In the genomic region with DNA sequence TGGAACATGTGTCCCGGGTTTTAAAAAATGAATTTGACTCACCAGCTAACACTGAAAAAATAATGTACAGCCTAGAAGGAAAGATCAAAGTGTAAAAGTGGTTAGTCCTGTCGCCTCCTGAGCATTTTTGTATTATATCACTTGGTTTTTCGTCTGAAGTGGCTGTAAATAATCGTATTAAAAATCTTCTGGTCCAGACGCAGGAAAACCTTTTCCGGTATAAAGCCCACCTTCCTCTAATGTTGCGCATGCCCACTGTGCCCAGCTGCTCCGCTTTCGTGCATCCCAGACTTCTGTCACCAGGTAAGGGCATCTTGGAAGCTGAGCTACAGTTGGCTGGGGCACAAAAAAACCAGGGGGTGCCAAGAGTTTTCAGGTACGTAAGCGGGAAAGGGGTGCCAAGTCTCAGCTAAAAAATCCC, we compare ENCODE assay signal across 8 cellular contexts. TPM values are rescaled to one million over a fixed set of nuclear protein-coding genes. Genes with fewer than 3 reads are reported as not detected.
DNase-seq lines count a peak whose midpoint lies in the region; ATAC-seq, FAIRE-seq and TF ChIP-seq lines count a peak whose summit lies in the region.

No MANE protein-coding gene starts in this region.

- BruUV-seq in PC-9 (replicated peaks; lab: Mats Ljungman, UMichigan) = no TSS peak
- no TSS peak for BruUV-seq in GM12878 (replicated peaks; lab: Mats Ljungman, UMichigan)

- H3K27ac ChIP-seq in PC-9 (peak overlapping the region; percentile 92), GM12878 (ENCODE audit: control insufficient read depth, insufficient read depth) (peak overlapping the region; percentile 99)

- H3K4me1 ChIP-seq in PC-9 (replicated peaks; ENCODE audit: insufficient read depth) (peaks cover 13% of the 10 kb centered on the region), GM12878 (ENCODE audit: control insufficient read depth, insufficient read depth, low read length) (peaks cover 14% of the 10 kb centered on the region; the same call in 1 of the 2 replicates)

- H3K4me2 ChIP-seq in PC-9 (peak overlapping the region; percentile 86), GM12878 (ENCODE audit: control insufficient read depth, insufficient read depth) (peak overlapping the region; percentile 41)

- H3K9me3 ChIP-seq in PC-9 (ENCODE audit: insufficient read depth, low read depth) (no peaks in the 10 kb centered on the region), GM12878 (replicated peaks; ENCODE audit: control insufficient read depth, insufficient read depth, low read length) (no peaks in the 10 kb centered on the region)

- H3K9ac ChIP-seq in GM12878 (ENCODE audit: control insufficient read depth, insufficient read depth, low read length) = peak overlapping the region; percentile 99

- H3K36me3 ChIP-seq in PC-9 (ENCODE audit: low read depth) (peaks cover 27% of the 10 kb centered on the region; the same call in 1 of the 2 replicates), GM12878 (ENCODE audit: control insufficient read depth in 2 of 2, insufficient read depth in 2 of 2, low read length in 1 of 2) (peaks cover 0 to 10% of the 10 kb centered on the region in 2 experiments; a peak in 1 of 4 replicates)

- peaks cover 31% of the 10 kb centered on the region for H3K79me2 ChIP-seq in PC-9 (ENCODE audit: low read depth)
- peaks cover 33% of the 10 kb centered on the region for H3K79me2 ChIP-seq in GM12878 (ENCODE audit: control insufficient read depth, insufficient read depth, low read length)

- no peak for TF ChIP-seq RAD21 in GM12878 (IDR thresholded peaks at IDR 0.05; ENCODE audit: insufficient read depth, low read depth, low read length)

- H3K9me2 ChIP-seq in PC-9 (ENCODE audit: insufficient read depth) = no peaks in the 10 kb centered on the region

- H3F3A ChIP-seq in PC-9 (ENCODE audit: insufficient read depth, low read depth) = peaks cover 45% of the 10 kb centered on the region

- peak; percentile 57 for FAIRE-seq in H54 (lab: Jason Lieb, UNC)
- FAIRE-seq in GM12878 (lab: Jason Lieb, UNC) = peak; percentile 75

- TF ChIP-seq EP300 in GM12878 (IDR thresholded peaks at IDR 0.05; ENCODE audit: borderline replicate concordance in 1 of 2, control insufficient read depth in 1 of 2, low read depth in 2 of 2, low read length in 2 of 2) = no peak

- H3K27me3 ChIP-seq in PC-9 (ENCODE audit: insufficient read depth, low read depth) = no peaks in the 10 kb centered on the region
- no peaks in the 10 kb centered on the region for H3K27me3 ChIP-seq in GM12878 (replicated peaks in 1 of 2; ENCODE audit: control insufficient read depth in 2 of 2, insufficient read depth in 2 of 2, low read length in 1 of 2)

- CTCF ChIA-PET in PC-9 (lab: Charles Lee) = interaction anchor here (0.6 kb wide), 2 partner anchors 110 to 115 kb away, joined by 3 to 5 read pairs; no protein-coding TSS in a partner anchor
- CTCF ChIA-PET in GM12878 (lab: Yijun Ruan, JAX) = interaction anchor here (0.6 to 2.8 kb wide), 9 partner anchors 9 to 563 kb away, joined by 3 to 12 read pairs (median 3); a partner anchor contains a TSS

- H2AFZ ChIP-seq in PC-9 (peak overlapping the region; percentile 95), GM12878 (ENCODE audit: control insufficient read depth, low read depth, low read length) (peak overlapping the region; percentile 94)

- peak; percentile 57 for ATAC-seq in GM12878

- intact Hi-C loops in PC-9 (cut with micrococcal nuclease; ENCODE audit: unreplicated experiment) (loop anchor here (2.0 kb wide), 2 partner anchors 40 to 584 kb away; a partner anchor contains a TSS), GM12878 (cut with micrococcal nuclease; ENCODE audit: unreplicated experiment) (loop anchor here (5.0 kb wide), 3 partner anchors 160 to 1095 kb away; a partner anchor contains a TSS)

- TF ChIP-seq POLR2A in H54 (IDR thresholded peaks at IDR 0.05; ENCODE audit: low read depth, low read length) = peak; percentile 38; the same call in 1 of the 2 replicates
- TF ChIP-seq POLR2A in GM12878 (IDR thresholded peaks at IDR 0.05; ENCODE audit: low read depth, low read length) = no peak

- RAD21 ChIA-PET in GM12878 (lab: Charles Lee; ENCODE audit: unreplicated experiment) = interaction anchor here (0.7 to 2.1 kb wide), 5 partner anchors 9 to 319 kb away, joined by 3 to 10 read pairs (median 4); no protein-coding TSS in a partner anchor

- in situ Hi-C loops in GM12878 (cut with MboI) = no loop called here

- WGBS in GM12878 (ENCODE audit: insufficient coverage, insufficient replicate concordance, low lambda C conversion rate, missing lambda C conversion rate) = under 1% methylated on average over 11 of the region's 11 CpGs

- DNase-seq in GM04504 (ENCODE audit: low read depth) (peak; percentile 51), H54 (ENCODE audit: insufficient read length, low spot score) (peak; percentile 26), LNCaP clone FGC (ENCODE audit: low read depth) (peak; percentile 50), PC-9 (peak; percentile 78 to 80), GM12878 (ENCODE audit: low read depth, low spot score) (peak; percentile 59), hippocampal formation (lab: John Stamatoyannopoulos, UW) (peak; percentile 66 to 77), putamen (ENCODE audit: low spot score) (peak; percentile 87), GM19240 (ENCODE audit: insufficient read length, low spot score) (no peak)

- peak overlapping the region; percentile 92 for H3K4me3 ChIP-seq in LNCaP clone FGC (ENCODE audit: low read depth, low read length)
- peak overlapping the region; percentile 84 for H3K4me3 ChIP-seq in PC-9
- peak overlapping the region; percentile 97 for H3K4me3 ChIP-seq in GM12878

- H4K20me1 ChIP-seq in PC-9 (ENCODE audit: insufficient read depth) = peaks cover 13% of the 10 kb centered on the region
- H4K20me1 ChIP-seq in GM12878 (ENCODE audit: control insufficient read depth, insufficient read depth) = no peaks in the 10 kb centered on the region

- POLR2A ChIA-PET in PC-9 (lab: Charles Lee; ENCODE audit: unreplicated experiment) = interaction anchor here (0.6 to 0.8 kb wide), 2 partner anchors 28 to 195 kb away, joined by 4 to 7 read pairs; no protein-coding TSS in a partner anchor
- POLR2A ChIA-PET in GM12878 (lab: Charles Lee) = interaction anchor here (0.6 to 0.9 kb wide), 5 partner anchors 8 to 1439 kb away, joined by 3 to 5 read pairs (median 3); a partner anchor contains a TSS

- TF ChIP-seq CTCF in LNCaP clone FGC (IDR thresholded peaks at IDR 0.05; ENCODE audit: control insufficient read depth, extremely low read depth, insufficient read depth) (no peak), PC-9 (conservative IDR thresholded peaks at IDR 0.05) (no peak), GM12878 (IDR thresholded peaks at IDR 0.05 in 2 of 3, conservative IDR thresholded peaks at IDR 0.05 in 1 of 3; ENCODE audit: control insufficient read depth in 2 of 3, extremely low read depth in 1 of 3, insufficient read depth in 1 of 3, low read depth in 3 of 3, low read length in 3 of 3) (no peak)

- SMC1A ChIA-PET in GM12878 (lab: Charles Lee; ENCODE audit: uncharacterized antibody, unreplicated experiment) = interaction anchor here (0.8 to 2.0 kb wide), 5 partner anchors 22 to 282 kb away, joined by 3 to 4 read pairs (median 3); a partner anchor contains a TSS

RNA-seq across cellular contexts. Expression of a gene that starts 0.7 kb away (rescaled TPM):
- total RNA-seq in PC-9 (2021) (13.7 and 18.2 TPM in 2 replicates), GM12878 (2014; rRNA removed) (11.4 and 13.8 TPM in 2 replicates), GM12878 (2014; rRNA removed; fragmentation: Illumina TruSeq; extraction: Trizol) (14.1 and 16.7 TPM in 2 replicates), GM12878 (2021) (9.9 and 11.7 TPM in 2 replicates)
- 26.8 TPM in 2 replicates for total RNA-seq in GM12878 (2013; cell fraction: nucleolus; rRNA removed)
- polyA plus RNA-seq in GM12878 (2011; ENCODE audit: low read depth) = 8.6 TPM
- polyA plus RNA-seq in GM12878 (2011; rRNA removed) (20.5 and 29.9 TPM in 2 replicates), GM12878 (2014; fragmentation: Illumina TruSeq; extraction: Trizol) (13.9 and 19.5 TPM in 2 replicates), GM12878 (2014; fragmentation: Nextera tagmentation; extraction: Ambion mirVana) (10 to 100 TPM; 14.9 to 16.7 TPM), GM12878 (2014; rRNA removed) (8.8 and 9.6 TPM in 2 replicates), GM12878 (2016; fragmentation: Nextera tagmentation; extraction: Ambion mirVana) (10 to 100 TPM; 18.3 to 18.8 TPM)
- polyA plus RNA-seq in GM12878 (2011; cell fraction: cytosol; rRNA removed) = 6.9 and 7.5 TPM in 2 replicates
- polyA plus RNA-seq in GM12878 (2011; cell fraction: nucleus; rRNA removed) = 13.9 and 17.3 TPM in 2 replicates
- polyA plus RNA-seq in GM12878 (2012) = 11.0 and 13.4 TPM in 2 replicates
- polyA minus RNA-seq in GM12878 (2011; rRNA and poly(A)+ RNA removed) = 16.4 and 23.6 TPM in 2 replicates
- 6.1 and 10.1 TPM in 2 replicates for polyA minus RNA-seq in GM12878 (2011; cell fraction: cytosol; rRNA and poly(A)+ RNA removed)
- 10.3 and 13.2 TPM in 2 replicates for polyA minus RNA-seq in GM12878 (2011; cell fraction: nucleus; rRNA and poly(A)+ RNA removed)

RNA-seq across cellular contexts. Expression of a gene that starts 3.2 kb away (rescaled TPM):
- total RNA-seq in PC-9 (2021) (1.5 and 2.4 TPM in 2 replicates), GM12878 (2014; rRNA removed) (0.11 TPM in 1 of 2 replicates, not detected in the other), GM12878 (2014; rRNA removed; fragmentation: Illumina TruSeq; extraction: Trizol) (0.09 and 0.14 TPM in 2 replicates), GM12878 (2021) (0.11 and 0.31 TPM in 2 replicates)
- total RNA-seq in GM12878 (2013; cell fraction: nucleolus; rRNA removed) = 0.19 TPM in 1 of 2 replicates, not detected in the other
- polyA plus RNA-seq in GM12878 (2011; ENCODE audit: low read depth) = 0.16 TPM
- polyA plus RNA-seq in GM12878 (2011; rRNA removed) (0.04 and 0.05 TPM in 2 replicates), GM12878 (2014; fragmentation: Illumina TruSeq; extraction: Trizol) (0.09 and 0.14 TPM in 2 replicates), GM12878 (2014; fragmentation: Nextera tagmentation; extraction: Ambion mirVana) (under 1 TPM in 1 of 2 experiments, not detected in 1; 0.02 TPM), GM12878 (2014; rRNA removed) (0.15 and 0.22 TPM in 2 replicates), GM12878 (2016; fragmentation: Nextera tagmentation; extraction: Ambion mirVana) (under 1 TPM; 0.24 to 0.58 TPM)
- 0.03 and 0.04 TPM in 2 replicates for polyA plus RNA-seq in GM12878 (2011; cell fraction: cytosol; rRNA removed)
- polyA plus RNA-seq in GM12878 (2011; cell fraction: nucleus; rRNA removed) = 0.09 TPM in 1 of 2 replicates, not detected in the other
- polyA plus RNA-seq in GM12878 (2012) = 0.19 and 0.34 TPM in 2 replicates
- polyA minus RNA-seq in GM12878 (2011; rRNA and poly(A)+ RNA removed) = 0.10 and 0.29 TPM in 2 replicates
- 0.42 TPM in 1 of 2 replicates, not detected in the other for polyA minus RNA-seq in GM12878 (2011; cell fraction: cytosol; rRNA and poly(A)+ RNA removed)
- polyA minus RNA-seq in GM12878 (2011; cell fraction: nucleus; rRNA and poly(A)+ RNA removed) = not detected in 2 replicates

RNA-seq across cellular contexts. Expression of a gene that starts 7.7 kb away (rescaled TPM):
- 7.6 and 22.7 TPM in 2 replicates for total RNA-seq in PC-9 (2021)
- 38.4 and 46.6 TPM in 2 replicates for total RNA-seq in GM12878 (2013; cell fraction: nucleolus; rRNA removed)
- 119 and 125 TPM in 2 replicates for total RNA-seq in GM12878 (2014; rRNA removed)
- 15.0 and 18.3 TPM in 2 replicates for total RNA-seq in GM12878 (2014; rRNA removed; fragmentation: Illumina TruSeq; extraction: Trizol)
- total RNA-seq in GM12878 (2021) = 11.1 and 13.7 TPM in 2 replicates
- polyA plus RNA-seq in GM12878 (2011; ENCODE audit: low read depth) = not detected
- 0.43 TPM in 1 of 2 replicates, not detected in the other for polyA plus RNA-seq in GM12878 (2011; rRNA removed)
- polyA plus RNA-seq in GM12878 (2011; cell fraction: cytosol; rRNA removed) = 1.4 and 2.6 TPM in 2 replicates
- 5.1 and 12.6 TPM in 2 replicates for polyA plus RNA-seq in GM12878 (2011; cell fraction: nucleus; rRNA removed)
- not detected in 2 replicates for polyA plus RNA-seq in GM12878 (2012)
- polyA plus RNA-seq in GM12878 (2014; fragmentation: Illumina TruSeq; extraction: Trizol) = not detected in 2 replicates
- polyA plus RNA-seq in GM12878 (2014; fragmentation: Nextera tagmentation; extraction: Ambion mirVana) = not detected
- polyA plus RNA-seq in GM12878 (2014; rRNA removed) = 0.62 TPM in 1 of 2 replicates, not detected in the other
- 1 to 10 TPM in 1 of 2 experiments, under 1 TPM in 1; 0.59 to 1.3 TPM for polyA plus RNA-seq in GM12878 (2016; fragmentation: Nextera tagmentation; extraction: Ambion mirVana)
- polyA minus RNA-seq in GM12878 (2011; rRNA and poly(A)+ RNA removed) = 8.3 and 37.8 TPM in 2 replicates
- 84.4 and 106 TPM in 2 replicates for polyA minus RNA-seq in GM12878 (2011; cell fraction: cytosol; rRNA and poly(A)+ RNA removed)
- polyA minus RNA-seq in GM12878 (2011; cell fraction: nucleus; rRNA and poly(A)+ RNA removed) = 229 and 250 TPM in 2 replicates

RNA-seq across cellular contexts. Expression of a gene that starts 40.1 kb away (rescaled TPM):
- 1.3 TPM in 2 replicates for total RNA-seq in PC-9 (2021)
- not detected in 2 replicates for total RNA-seq in GM12878 (2013; cell fraction: nucleolus; rRNA removed)
- 0.06 and 0.22 TPM in 2 replicates for total RNA-seq in GM12878 (2014; rRNA removed)
- 0.09 and 0.13 TPM in 2 replicates for total RNA-seq in GM12878 (2014; rRNA removed; fragmentation: Illumina TruSeq; extraction: Trizol)
- total RNA-seq in GM12878 (2021) = 0.15 and 0.21 TPM in 2 replicates
- not detected for polyA plus RNA-seq in GM12878 (2011; ENCODE audit: low read depth)
- 0.04 TPM in 1 of 2 replicates, not detected in the other for polyA plus RNA-seq in GM12878 (2011; rRNA removed)
- polyA plus RNA-seq in GM12878 (2011; cell fraction: cytosol; rRNA removed) = 0.03 TPM in 1 of 2 replicates, not detected in the other
- polyA plus RNA-seq in GM12878 (2011; cell fraction: nucleus; rRNA removed) = 0.07 TPM in 1 of 2 replicates, not detected in the other
- 0.13 TPM in 1 of 2 replicates, not detected in the other for polyA plus RNA-seq in GM12878 (2012)
- polyA plus RNA-seq in GM12878 (2014; fragmentation: Illumina TruSeq; extraction: Trizol) = 0.12 TPM in 1 of 2 replicates, not detected in the other
- not detected for polyA plus RNA-seq in GM12878 (2014; fragmentation: Nextera tagmentation; extraction: Ambion mirVana)
- polyA plus RNA-seq in GM12878 (2014; rRNA removed) = 0.14 TPM in 1 of 2 replicates, not detected in the other
- under 1 TPM; 0.20 to 0.21 TPM for polyA plus RNA-seq in GM12878 (2016; fragmentation: Nextera tagmentation; extraction: Ambion mirVana)
- polyA minus RNA-seq in GM12878 (2011; rRNA and poly(A)+ RNA removed) = 0.15 TPM in 1 of 2 replicates, not detected in the other
- not detected in 2 replicates for polyA minus RNA-seq in GM12878 (2011; cell fraction: cytosol; rRNA and poly(A)+ RNA removed)
- not detected in 2 replicates for polyA minus RNA-seq in GM12878 (2011; cell fraction: nucleus; rRNA and poly(A)+ RNA removed)

RNA-seq across cellular contexts. Expression of a gene that starts 40.2 kb away (rescaled TPM):
- 9.6 and 10.3 TPM in 2 replicates for total RNA-seq in PC-9 (2021)
- 0.76 and 0.86 TPM in 2 replicates for total RNA-seq in GM12878 (2013; cell fraction: nucleolus; rRNA removed)
- 1.5 and 2.4 TPM in 2 replicates for total RNA-seq in GM12878 (2014; rRNA removed)
- total RNA-seq in GM12878 (2014; rRNA removed; fragmentation: Illumina TruSeq; extraction: Trizol) = 2.0 and 2.3 TPM in 2 replicates
- 0.97 and 1.5 TPM in 2 replicates for total RNA-seq in GM12878 (2021)
- 0.70 TPM for polyA plus RNA-seq in GM12878 (2011; ENCODE audit: low read depth)
- polyA plus RNA-seq in GM12878 (2011; rRNA removed) = 0.24 and 0.71 TPM in 2 replicates
- 0.08 and 0.12 TPM in 2 replicates for polyA plus RNA-seq in GM12878 (2011; cell fraction: cytosol; rRNA removed)
- polyA plus RNA-seq in GM12878 (2011; cell fraction: nucleus; rRNA removed) = 0.50 and 0.52 TPM in 2 replicates
- polyA plus RNA-seq in GM12878 (2012) = 1.9 and 2.7 TPM in 2 replicates
- 0.71 and 2.3 TPM in 2 replicates for polyA plus RNA-seq in GM12878 (2014; fragmentation: Illumina TruSeq; extraction: Trizol)
- 1 to 10 TPM in 1 of 2 experiments, under 1 TPM in 1; 0.34 to 1.4 TPM for polyA plus RNA-seq in GM12878 (2014; fragmentation: Nextera tagmentation; extraction: Ambion mirVana)
- 1.5 and 2.8 TPM in 2 replicates for polyA plus RNA-seq in GM12878 (2014; rRNA removed)
- polyA plus RNA-seq in GM12878 (2016; fragmentation: Nextera tagmentation; extraction: Ambion mirVana) = 1 to 10 TPM; 3.4 to 3.7 TPM
- polyA minus RNA-seq in GM12878 (2011; rRNA and poly(A)+ RNA removed) = 0.31 TPM in 1 of 2 replicates, not detected in the other
- polyA minus RNA-seq in GM12878 (2011; cell fraction: cytosol; rRNA and poly(A)+ RNA removed) = not detected in 2 replicates
- 0.36 TPM in 1 of 2 replicates, not detected in the other for polyA minus RNA-seq in GM12878 (2011; cell fraction: nucleus; rRNA and poly(A)+ RNA removed)
